In the genomic region with DNA sequence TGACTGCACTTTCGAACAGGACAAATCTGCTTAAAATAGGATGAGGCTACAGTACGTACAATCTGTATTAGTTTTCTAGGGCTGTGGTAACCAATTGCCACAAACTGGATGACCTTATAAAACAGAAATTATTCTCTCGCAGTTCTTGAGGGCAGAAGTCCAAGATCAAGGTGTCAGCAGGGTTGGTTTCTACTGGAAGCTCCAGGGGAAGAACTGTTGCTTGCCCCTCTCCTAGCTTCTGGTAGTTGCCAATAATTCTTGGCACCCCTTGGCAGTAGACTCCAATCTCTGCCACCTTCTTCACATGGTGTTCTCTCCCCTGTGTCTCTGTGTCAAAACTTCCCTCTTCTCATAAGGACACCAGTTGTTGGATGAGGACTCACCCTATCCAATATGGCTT, we compare ENCODE assay signal across 1 cellular context.
TF ChIP-seq lines count a peak whose summit lies in the region.

No MANE protein-coding gene starts in this region.

TF ChIP-seq in GM23338, 12 proteins besides CTCF, POLR2A, EP300 and RAD21:
- TF ChIP-seq, protein P1, sequence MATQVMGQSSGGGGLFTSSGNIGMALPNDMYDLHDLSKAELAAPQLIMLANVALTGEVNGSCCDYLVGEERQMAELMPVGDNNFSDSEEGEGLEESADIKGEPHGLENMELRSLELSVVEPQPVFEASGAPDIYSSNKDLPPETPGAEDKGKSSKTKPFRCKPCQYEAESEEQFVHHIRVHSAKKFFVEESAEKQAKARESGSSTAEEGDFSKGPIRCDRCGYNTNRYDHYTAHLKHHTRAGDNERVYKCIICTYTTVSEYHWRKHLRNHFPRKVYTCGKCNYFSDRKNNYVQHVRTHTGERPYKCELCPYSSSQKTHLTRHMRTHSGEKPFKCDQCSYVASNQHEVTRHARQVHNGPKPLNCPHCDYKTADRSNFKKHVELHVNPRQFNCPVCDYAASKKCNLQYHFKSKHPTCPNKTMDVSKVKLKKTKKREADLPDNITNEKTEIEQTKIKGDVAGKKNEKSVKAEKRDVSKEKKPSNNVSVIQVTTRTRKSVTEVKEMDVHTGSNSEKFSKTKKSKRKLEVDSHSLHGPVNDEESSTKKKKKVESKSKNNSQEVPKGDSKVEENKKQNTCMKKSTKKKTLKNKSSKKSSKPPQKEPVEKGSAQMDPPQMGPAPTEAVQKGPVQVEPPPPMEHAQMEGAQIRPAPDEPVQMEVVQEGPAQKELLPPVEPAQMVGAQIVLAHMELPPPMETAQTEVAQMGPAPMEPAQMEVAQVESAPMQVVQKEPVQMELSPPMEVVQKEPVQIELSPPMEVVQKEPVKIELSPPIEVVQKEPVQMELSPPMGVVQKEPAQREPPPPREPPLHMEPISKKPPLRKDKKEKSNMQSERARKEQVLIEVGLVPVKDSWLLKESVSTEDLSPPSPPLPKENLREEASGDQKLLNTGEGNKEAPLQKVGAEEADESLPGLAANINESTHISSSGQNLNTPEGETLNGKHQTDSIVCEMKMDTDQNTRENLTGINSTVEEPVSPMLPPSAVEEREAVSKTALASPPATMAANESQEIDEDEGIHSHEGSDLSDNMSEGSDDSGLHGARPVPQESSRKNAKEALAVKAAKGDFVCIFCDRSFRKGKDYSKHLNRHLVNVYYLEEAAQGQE (IDR thresholded peaks at IDR 0.05; ENCODE audit: unreplicated experiment), result no peak
- TF ChIP-seq POLR2AphosphoS5 (IDR thresholded peaks at IDR 0.05; ENCODE audit: low read depth), result no peak
- no peak for TF ChIP-seq JUNB (IDR thresholded peaks at IDR 0.05; ENCODE audit: unreplicated experiment)
- TF ChIP-seq, protein P2, sequence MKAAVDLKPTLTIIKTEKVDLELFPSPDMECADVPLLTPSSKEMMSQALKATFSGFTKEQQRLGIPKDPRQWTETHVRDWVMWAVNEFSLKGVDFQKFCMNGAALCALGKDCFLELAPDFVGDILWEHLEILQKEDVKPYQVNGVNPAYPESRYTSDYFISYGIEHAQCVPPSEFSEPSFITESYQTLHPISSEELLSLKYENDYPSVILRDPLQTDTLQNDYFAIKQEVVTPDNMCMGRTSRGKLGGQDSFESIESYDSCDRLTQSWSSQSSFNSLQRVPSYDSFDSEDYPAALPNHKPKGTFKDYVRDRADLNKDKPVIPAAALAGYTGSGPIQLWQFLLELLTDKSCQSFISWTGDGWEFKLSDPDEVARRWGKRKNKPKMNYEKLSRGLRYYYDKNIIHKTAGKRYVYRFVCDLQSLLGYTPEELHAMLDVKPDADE (IDR thresholded peaks at IDR 0.05), result no peak
- no peak for TF ChIP-seq ZNF331 (CRISPR knock-in tag; IDR thresholded peaks at IDR 0.05; ENCODE audit: low read depth)
- no peak for TF ChIP-seq EZH2phosphoT487 (IDR thresholded peaks at IDR 0.05; ENCODE audit: unreplicated experiment)
- TF ChIP-seq NANOG (IDR thresholded peaks at IDR 0.05; ENCODE audit: borderline replicate concordance), result no peak
- TF ChIP-seq STAT1 (IDR thresholded peaks at IDR 0.05; ENCODE audit: unreplicated experiment), result no peak
- TF ChIP-seq CREB1 (CRISPR knock-in tag; IDR thresholded peaks at IDR 0.05; ENCODE audit: low read depth), result no peak
- TF ChIP-seq, protein P3, sequence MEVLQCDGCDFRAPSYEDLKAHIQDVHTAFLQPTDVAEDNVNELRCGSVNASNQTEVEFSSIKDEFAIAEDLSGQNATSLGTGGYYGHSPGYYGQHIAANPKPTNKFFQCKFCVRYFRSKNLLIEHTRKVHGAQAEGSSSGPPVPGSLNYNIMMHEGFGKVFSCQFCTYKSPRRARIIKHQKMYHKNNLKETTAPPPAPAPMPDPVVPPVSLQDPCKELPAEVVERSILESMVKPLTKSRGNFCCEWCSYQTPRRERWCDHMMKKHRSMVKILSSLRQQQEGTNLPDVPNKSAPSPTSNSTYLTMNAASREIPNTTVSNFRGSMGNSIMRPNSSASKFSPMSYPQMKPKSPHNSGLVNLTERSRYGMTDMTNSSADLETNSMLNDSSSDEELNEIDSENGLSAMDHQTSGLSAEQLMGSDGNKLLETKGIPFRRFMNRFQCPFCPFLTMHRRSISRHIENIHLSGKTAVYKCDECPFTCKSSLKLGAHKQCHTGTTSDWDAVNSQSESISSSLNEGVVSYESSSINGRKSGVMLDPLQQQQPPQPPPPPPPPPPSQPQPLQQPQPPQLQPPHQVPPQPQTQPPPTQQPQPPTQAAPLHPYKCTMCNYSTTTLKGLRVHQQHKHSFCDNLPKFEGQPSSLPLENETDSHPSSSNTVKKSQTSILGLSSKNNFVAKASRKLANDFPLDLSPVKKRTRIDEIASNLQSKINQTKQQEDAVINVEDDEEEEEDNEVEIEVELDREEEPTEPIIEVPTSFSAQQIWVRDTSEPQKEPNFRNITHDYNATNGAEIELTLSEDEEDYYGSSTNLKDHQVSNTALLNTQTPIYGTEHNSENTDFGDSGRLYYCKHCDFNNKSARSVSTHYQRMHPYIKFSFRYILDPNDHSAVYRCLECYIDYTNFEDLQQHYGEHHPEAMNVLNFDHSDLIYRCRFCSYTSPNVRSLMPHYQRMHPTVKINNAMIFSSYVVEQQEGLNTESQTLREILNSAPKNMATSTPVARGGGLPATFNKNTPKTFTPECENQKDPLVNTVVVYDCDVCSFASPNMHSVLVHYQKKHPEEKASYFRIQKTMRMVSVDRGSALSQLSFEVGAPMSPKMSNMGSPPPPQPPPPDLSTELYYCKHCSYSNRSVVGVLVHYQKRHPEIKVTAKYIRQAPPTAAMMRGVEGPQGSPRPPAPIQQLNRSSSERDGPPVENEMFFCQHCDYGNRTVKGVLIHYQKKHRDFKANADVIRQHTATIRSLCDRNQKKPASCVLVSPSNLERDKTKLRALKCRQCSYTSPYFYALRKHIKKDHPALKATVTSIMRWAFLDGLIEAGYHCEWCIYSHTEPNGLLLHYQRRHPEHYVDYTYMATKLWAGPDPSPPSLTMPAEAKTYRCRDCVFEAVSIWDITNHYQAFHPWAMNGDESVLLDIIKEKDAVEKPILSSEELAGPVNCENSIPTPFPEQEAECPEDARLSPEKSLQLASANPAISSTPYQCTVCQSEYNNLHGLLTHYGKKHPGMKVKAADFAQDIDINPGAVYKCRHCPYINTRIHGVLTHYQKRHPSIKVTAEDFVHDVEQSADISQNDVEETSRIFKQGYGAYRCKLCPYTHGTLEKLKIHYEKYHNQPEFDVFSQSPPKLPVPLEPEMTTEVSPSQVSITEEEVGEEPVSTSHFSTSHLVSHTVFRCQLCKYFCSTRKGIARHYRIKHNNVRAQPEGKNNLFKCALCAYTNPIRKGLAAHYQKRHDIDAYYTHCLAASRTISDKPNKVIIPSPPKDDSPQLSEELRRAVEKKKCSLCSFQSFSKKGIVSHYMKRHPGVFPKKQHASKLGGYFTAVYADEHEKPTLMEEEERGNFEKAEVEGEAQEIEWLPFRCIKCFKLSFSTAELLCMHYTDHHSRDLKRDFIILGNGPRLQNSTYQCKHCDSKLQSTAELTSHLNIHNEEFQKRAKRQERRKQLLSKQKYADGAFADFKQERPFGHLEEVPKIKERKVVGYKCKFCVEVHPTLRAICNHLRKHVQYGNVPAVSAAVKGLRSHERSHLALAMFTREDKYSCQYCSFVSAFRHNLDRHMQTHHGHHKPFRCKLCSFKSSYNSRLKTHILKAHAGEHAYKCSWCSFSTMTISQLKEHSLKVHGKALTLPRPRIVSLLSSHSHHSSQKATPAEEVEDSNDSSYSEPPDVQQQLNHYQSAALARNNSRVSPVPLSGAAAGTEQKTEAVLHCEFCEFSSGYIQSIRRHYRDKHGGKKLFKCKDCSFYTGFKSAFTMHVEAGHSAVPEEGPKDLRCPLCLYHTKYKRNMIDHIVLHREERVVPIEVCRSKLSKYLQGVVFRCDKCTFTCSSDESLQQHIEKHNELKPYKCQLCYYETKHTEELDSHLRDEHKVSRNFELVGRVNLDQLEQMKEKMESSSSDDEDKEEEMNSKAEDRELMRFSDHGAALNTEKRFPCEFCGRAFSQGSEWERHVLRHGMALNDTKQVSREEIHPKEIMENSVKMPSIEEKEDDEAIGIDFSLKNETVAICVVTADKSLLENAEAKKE (CRISPR knock-in tag; IDR thresholded peaks at IDR 0.05), result no peak
- no peak for TF ChIP-seq ZNF114 (CRISPR knock-in tag; IDR thresholded peaks at IDR 0.05)
- no peak for TF ChIP-seq EZH2 (IDR thresholded peaks at IDR 0.05; ENCODE audit: low read depth, unreplicated experiment)
